Comparison of ENCODE assay signal across 1 cellular context in genomic region chr17:28318759-28319660, GRCh38.
TF ChIP-seq lines count a peak whose summit lies in the region.

Gene TMEM97, plus strand, starts transcription at chr17:28319200. Its CDS starts 40 bp downstream, at chr17:28319240.

TF ChIP-seq in GM12878, 131 proteins besides CTCF, POLR2A, EP300 and RAD21 (continued from another document and continues in another):
- no peak for TF ChIP-seq GABPA (IDR thresholded peaks at IDR 0.05; ENCODE audit: low read depth)
- no peak for TF ChIP-seq JUND (IDR thresholded peaks at IDR 0.05; ENCODE audit: low read depth, low read length)
- TF ChIP-seq BMI1 (IDR thresholded peaks at IDR 0.05; ENCODE audit: borderline replicate concordance), result no peak
- TF ChIP-seq ZNF687 (IDR thresholded peaks at IDR 0.05), result peak; percentile 15; the same call in 1 of the 2 replicates
- no peak for TF ChIP-seq ESRRA (IDR thresholded peaks at IDR 0.05; ENCODE audit: low read length)
- peak; percentile 74 for TF ChIP-seq LARP7 (IDR thresholded peaks at IDR 0.05)
- TF ChIP-seq, protein P1, sequence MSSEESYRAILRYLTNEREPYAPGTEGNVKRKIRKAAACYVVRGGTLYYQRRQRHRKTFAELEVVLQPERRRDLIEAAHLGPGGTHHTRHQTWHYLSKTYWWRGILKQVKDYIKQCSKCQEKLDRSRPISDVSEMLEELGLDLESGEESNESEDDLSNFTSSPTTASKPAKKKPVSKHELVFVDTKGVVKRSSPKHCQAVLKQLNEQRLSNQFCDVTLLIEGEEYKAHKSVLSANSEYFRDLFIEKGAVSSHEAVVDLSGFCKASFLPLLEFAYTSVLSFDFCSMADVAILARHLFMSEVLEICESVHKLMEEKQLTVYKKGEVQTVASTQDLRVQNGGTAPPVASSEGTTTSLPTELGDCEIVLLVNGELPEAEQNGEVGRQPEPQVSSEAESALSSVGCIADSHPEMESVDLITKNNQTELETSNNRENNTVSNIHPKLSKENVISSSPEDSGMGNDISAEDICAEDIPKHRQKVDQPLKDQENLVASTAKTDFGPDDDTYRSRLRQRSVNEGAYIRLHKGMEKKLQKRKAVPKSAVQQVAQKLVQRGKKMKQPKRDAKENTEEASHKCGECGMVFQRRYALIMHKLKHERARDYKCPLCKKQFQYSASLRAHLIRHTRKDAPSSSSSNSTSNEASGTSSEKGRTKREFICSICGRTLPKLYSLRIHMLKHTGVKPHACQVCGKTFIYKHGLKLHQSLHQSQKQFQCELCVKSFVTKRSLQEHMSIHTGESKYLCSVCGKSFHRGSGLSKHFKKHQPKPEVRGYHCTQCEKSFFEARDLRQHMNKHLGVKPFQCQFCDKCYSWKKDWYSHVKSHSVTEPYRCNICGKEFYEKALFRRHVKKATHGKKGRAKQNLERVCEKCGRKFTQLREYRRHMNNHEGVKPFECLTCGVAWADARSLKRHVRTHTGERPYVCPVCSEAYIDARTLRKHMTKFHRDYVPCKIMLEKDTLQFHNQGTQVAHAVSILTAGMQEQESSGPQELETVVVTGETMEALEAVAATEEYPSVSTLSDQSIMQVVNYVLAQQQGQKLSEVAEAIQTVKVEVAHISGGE (CRISPR knock-in tag; IDR thresholded peaks at IDR 0.05), result no peak
- TF ChIP-seq, protein P2, sequence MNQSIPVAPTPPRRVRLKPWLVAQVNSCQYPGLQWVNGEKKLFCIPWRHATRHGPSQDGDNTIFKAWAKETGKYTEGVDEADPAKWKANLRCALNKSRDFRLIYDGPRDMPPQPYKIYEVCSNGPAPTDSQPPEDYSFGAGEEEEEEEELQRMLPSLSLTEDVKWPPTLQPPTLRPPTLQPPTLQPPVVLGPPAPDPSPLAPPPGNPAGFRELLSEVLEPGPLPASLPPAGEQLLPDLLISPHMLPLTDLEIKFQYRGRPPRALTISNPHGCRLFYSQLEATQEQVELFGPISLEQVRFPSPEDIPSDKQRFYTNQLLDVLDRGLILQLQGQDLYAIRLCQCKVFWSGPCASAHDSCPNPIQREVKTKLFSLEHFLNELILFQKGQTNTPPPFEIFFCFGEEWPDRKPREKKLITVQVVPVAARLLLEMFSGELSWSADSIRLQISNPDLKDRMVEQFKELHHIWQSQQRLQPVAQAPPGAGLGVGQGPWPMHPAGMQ (IDR thresholded peaks at IDR 0.05; ENCODE audit: borderline replicate concordance), result no peak
- 0 out of 2 replicates have a peak, but pooled peaks have one; percentile 42 for TF ChIP-seq POLR2AphosphoS2 (IDR thresholded peaks at IDR 0.05; ENCODE audit: low read depth, low read length)
- peak; percentile 69; the same call in 1 of the 2 replicates for TF ChIP-seq DPF2 (IDR thresholded peaks at IDR 0.05)
- peak; percentile 89; the same call in 1 of the 2 replicates for TF ChIP-seq BACH1 (IDR thresholded peaks at IDR 0.05; ENCODE audit: borderline replicate concordance)
- TF ChIP-seq TBL1XR1 (IDR thresholded peaks at IDR 0.05; ENCODE audit: low read depth, low read length), result no peak
- no peak for TF ChIP-seq RCOR1 (conservative IDR thresholded peaks at IDR 0.05; ENCODE audit: low read depth, low read length)
- TF ChIP-seq YBX1 (IDR thresholded peaks at IDR 0.05), result no peak
- TF ChIP-seq TCF7 (IDR thresholded peaks at IDR 0.05; ENCODE audit: borderline replicate concordance), result no peak
- no peak for TF ChIP-seq ELK1 (IDR thresholded peaks at IDR 0.05; ENCODE audit: low read depth, low read length)
- TF ChIP-seq FOXM1 (IDR thresholded peaks at IDR 0.05; ENCODE audit: low read depth, low read length), result no peak
- no peak for TF ChIP-seq CUX1 (IDR thresholded peaks at IDR 0.05; ENCODE audit: insufficient replicate concordance, low read depth, low read length)
- no peak for TF ChIP-seq SKIL (IDR thresholded peaks at IDR 0.05; ENCODE audit: low read depth, poor library complexity, severe bottlenecking)
- TF ChIP-seq ZBTB33 (IDR thresholded peaks at IDR 0.05), result no peak
- TF ChIP-seq, protein P3, sequence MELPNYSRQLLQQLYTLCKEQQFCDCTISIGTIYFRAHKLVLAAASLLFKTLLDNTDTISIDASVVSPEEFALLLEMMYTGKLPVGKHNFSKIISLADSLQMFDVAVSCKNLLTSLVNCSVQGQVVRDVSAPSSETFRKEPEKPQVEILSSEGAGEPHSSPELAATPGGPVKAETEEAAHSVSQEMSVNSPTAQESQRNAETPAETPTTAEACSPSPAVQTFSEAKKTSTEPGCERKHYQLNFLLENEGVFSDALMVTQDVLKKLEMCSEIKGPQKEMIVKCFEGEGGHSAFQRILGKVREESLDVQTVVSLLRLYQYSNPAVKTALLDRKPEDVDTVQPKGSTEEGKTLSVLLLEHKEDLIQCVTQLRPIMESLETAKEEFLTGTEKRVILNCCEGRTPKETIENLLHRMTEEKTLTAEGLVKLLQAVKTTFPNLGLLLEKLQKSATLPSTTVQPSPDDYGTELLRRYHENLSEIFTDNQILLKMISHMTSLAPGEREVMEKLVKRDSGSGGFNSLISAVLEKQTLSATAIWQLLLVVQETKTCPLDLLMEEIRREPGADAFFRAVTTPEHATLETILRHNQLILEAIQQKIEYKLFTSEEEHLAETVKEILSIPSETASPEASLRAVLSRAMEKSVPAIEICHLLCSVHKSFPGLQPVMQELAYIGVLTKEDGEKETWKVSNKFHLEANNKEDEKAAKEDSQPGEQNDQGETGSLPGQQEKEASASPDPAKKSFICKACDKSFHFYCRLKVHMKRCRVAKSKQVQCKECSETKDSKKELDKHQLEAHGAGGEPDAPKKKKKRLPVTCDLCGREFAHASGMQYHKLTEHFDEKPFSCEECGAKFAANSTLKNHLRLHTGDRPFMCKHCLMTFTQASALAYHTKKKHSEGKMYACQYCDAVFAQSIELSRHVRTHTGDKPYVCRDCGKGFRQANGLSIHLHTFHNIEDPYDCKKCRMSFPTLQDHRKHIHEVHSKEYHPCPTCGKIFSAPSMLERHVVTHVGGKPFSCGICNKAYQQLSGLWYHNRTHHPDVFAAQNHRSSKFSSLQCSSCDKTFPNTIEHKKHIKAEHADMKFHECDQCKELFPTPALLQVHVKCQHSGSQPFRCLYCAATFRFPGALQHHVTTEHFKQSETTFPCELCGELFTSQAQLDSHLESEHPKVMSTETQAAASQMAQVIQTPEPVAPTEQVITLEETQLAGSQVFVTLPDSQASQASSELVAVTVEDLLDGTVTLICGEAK (IDR thresholded peaks at IDR 0.05; ENCODE audit: borderline replicate concordance), result no peak
- TF ChIP-seq TCF3 (IDR thresholded peaks at IDR 0.05; ENCODE audit: borderline replicate concordance, insufficient read depth, low read depth, low read length), result no peak
- TF ChIP-seq TCF12 (IDR thresholded peaks at IDR 0.05; ENCODE audit: low read depth, low read length), result no peak
- TF ChIP-seq SIN3A (IDR thresholded peaks at IDR 0.05; ENCODE audit: low read depth, low read length), result peak; percentile 76
- no peak for TF ChIP-seq MEF2B (IDR thresholded peaks at IDR 0.05; ENCODE audit: partially characterized antibody, poor library complexity, severe bottlenecking)
- TF ChIP-seq NR2C2 (IDR thresholded peaks at IDR 0.05; ENCODE audit: borderline replicate concordance, control insufficient read depth, insufficient read length, low read depth), result no peak
- TF ChIP-seq TARDBP (IDR thresholded peaks at IDR 0.05; ENCODE audit: borderline replicate concordance), result no peak; the same call in 1 of the 2 replicates
- TF ChIP-seq CBX3 (IDR thresholded peaks at IDR 0.05; ENCODE audit: borderline replicate concordance, low read depth), result no peak
- TF ChIP-seq PML (IDR thresholded peaks at IDR 0.05; ENCODE audit: low read length), result no peak
